Comparison of ENCODE assay signal across 8 cellular contexts in genomic region chr19:41945135-41945766, GRCh38. TPM values are rescaled to one million over a fixed set of nuclear protein-coding genes. Genes with fewer than 3 reads are reported as not detected.
DNase-seq lines count a peak whose midpoint lies in the region; ATAC-seq and TF ChIP-seq lines count a peak whose summit lies in the region.

No MANE protein-coding gene starts in this region.

- H4K20me1 ChIP-seq in SU-DHL-6 (ENCODE audit: low read depth, low read length) = no peaks in the 10 kb centered on the region

- H3K4me2 ChIP-seq in SU-DHL-6 (ENCODE audit: low read depth, low read length, poor library complexity, severe bottlenecking) = peak overlapping the region; percentile 83

- no peak for TF ChIP-seq CTCF in GM12864 (IDR thresholded peaks at IDR 0.05; ENCODE audit: low read depth, low read length, missing control alignments)
- no peak for TF ChIP-seq CTCF in HEK293 (tag by site-specific recombination; IDR thresholded peaks at IDR 0.05)
- no peak for TF ChIP-seq CTCF in SU-DHL-6 (IDR thresholded peaks at IDR 0.05; ENCODE audit: insufficient read depth, low read length, poor library complexity, severe bottlenecking)
- no peak for TF ChIP-seq CTCF in nephron progenitor cell (IDR thresholded peaks at IDR 0.05)
- no peak for TF ChIP-seq CTCF in dorsolateral prefrontal cortex (IDR thresholded peaks at IDR 0.05 in 54 of 56, conservative IDR thresholded peaks at IDR 0.05 in 2 of 56; ENCODE audit: low read depth in 1 of 56, partially characterized antibody in 56 of 56)

- H3K27me3 Mint-ChIP-seq in activated naive CD8-positive, alpha-beta T cell treated with anti-CD3 and anti-CD28 coated beads, Interleukin-2, amount 50 U/mL, for 24 hours = peaks cover 9% of the 10 kb centered on the region
- H3K27me3 Mint-ChIP-seq in nephron progenitor cell (ENCODE audit: low read depth, poor library complexity) = peaks cover 53% of the 10 kb centered on the region

- DNase-seq in GM12864 (ENCODE audit: low read depth) (peak; percentile 99), nephron progenitor cell (no peak), DMS53 treated with DMSO at 0.1 percent for 48 hours (lab: John Stamatoyannopoulos, UW; ENCODE audit: unreplicated experiment) (no peak), dorsolateral prefrontal cortex (no peak)
- DNase-seq in activated naive CD8-positive, alpha-beta T cell treated with anti-CD3 and anti-CD28 coated beads, Interleukin-2, amount 50 U/mL, for 24 hours = peak; percentile 90
- peak; percentile 80 to 88 for DNase-seq in stimulated activated CD8-positive, alpha-beta memory T cell treated with anti-CD3 and anti-CD28 coated beads, Interleukin-4, amount 100 ng/mL, for 4 hours (ENCODE audit: low read depth in 2 of 2, low spot score in 1 of 2)

- no peak overlapping the region for H3K4me3 ChIP-seq in GM12864 (ENCODE audit: low read depth, low read length)
- no peak overlapping the region for H3K4me3 ChIP-seq in HEK293 (ENCODE audit: low read depth, low read length)
- no peak overlapping the region for H3K4me3 ChIP-seq in SU-DHL-6 (ENCODE audit: insufficient read depth, low read length, poor library complexity, severe bottlenecking)
- H3K4me3 ChIP-seq in dorsolateral prefrontal cortex = no peak overlapping the region

- peaks cover 70% of the 10 kb centered on the region for H3K4me1 Mint-ChIP-seq in activated naive CD8-positive, alpha-beta T cell treated with anti-CD3 and anti-CD28 coated beads, Interleukin-2, amount 50 U/mL, for 24 hours
- peaks cover 26% of the 10 kb centered on the region for H3K4me1 Mint-ChIP-seq in nephron progenitor cell

- H3K9ac ChIP-seq in SU-DHL-6 (ENCODE audit: low read length) = peak overlapping the region; percentile 67

- H3K4me1 ChIP-seq in HEK293 (ENCODE audit: control insufficient read depth, insufficient read depth, low read length) = no peaks in the 10 kb centered on the region; the same call in 1 of the 2 replicates

- H3K27ac Mint-ChIP-seq in activated naive CD8-positive, alpha-beta T cell treated with anti-CD3 and anti-CD28 coated beads, Interleukin-2, amount 50 U/mL, for 24 hours = peak overlapping the region; percentile 95
- H3K27ac Mint-ChIP-seq in nephron progenitor cell = no peak overlapping the region

- no peaks in the 10 kb centered on the region for H3K9me3 ChIP-seq in HEK293 (ENCODE audit: control insufficient read depth, insufficient read depth, low read depth, low read length)
- H3K9me3 ChIP-seq in SU-DHL-6 (ENCODE audit: insufficient read depth, low read length) = no peaks in the 10 kb centered on the region

- H3K27me3 ChIP-seq in SU-DHL-6 (ENCODE audit: low read length) (no peaks in the 10 kb centered on the region), dorsolateral prefrontal cortex (peaks cover 0 to 38% (median 27%) of the 10 kb centered on the region in 45 donors)

- no peaks in the 10 kb centered on the region for H3K9me3 Mint-ChIP-seq in activated naive CD8-positive, alpha-beta T cell treated with anti-CD3 and anti-CD28 coated beads, Interleukin-2, amount 50 U/mL, for 24 hours
- peaks cover 3% of the 10 kb centered on the region for H3K9me3 Mint-ChIP-seq in nephron progenitor cell

- POLR2A ChIA-PET in HEK293 (lab: Yijun Ruan, JAX) = interaction anchor here (0.6 to 2.6 kb wide), 5 partner anchors 56 to 143 kb away, joined by 3 to 10 read pairs (median 5); no protein-coding TSS in a partner anchor

- no peak overlapping the region for H2AFZ ChIP-seq in SU-DHL-6 (ENCODE audit: low read depth, low read length, severe bottlenecking)

- H3K27ac ChIP-seq in HEK293 (ENCODE audit: extremely low read depth, low read depth, low read length) (no peak overlapping the region), SU-DHL-6 (ENCODE audit: low read depth, low read length) (peak overlapping the region; percentile 98), dorsolateral prefrontal cortex (no peak overlapping the region)

- no peaks in the 10 kb centered on the region for H3K36me3 Mint-ChIP-seq in activated naive CD8-positive, alpha-beta T cell treated with anti-CD3 and anti-CD28 coated beads, Interleukin-2, amount 50 U/mL, for 24 hours (ENCODE audit: low read depth)
- H3K36me3 Mint-ChIP-seq in nephron progenitor cell (ENCODE audit: low read depth) = no peaks in the 10 kb centered on the region

- H3K4me3 Mint-ChIP-seq in activated naive CD8-positive, alpha-beta T cell treated with anti-CD3 and anti-CD28 coated beads, Interleukin-2, amount 50 U/mL, for 24 hours = peak overlapping the region; percentile 65
- H3K4me3 Mint-ChIP-seq in nephron progenitor cell = no peak overlapping the region

- CTCF ChIA-PET in HEK293 (lab: Yijun Ruan, JAX) = interaction anchor here (0.6 to 3.7 kb wide), 12 partner anchors 10 to 192 kb away, joined by 3 to 17 read pairs (median 3); no protein-coding TSS in a partner anchor

- ATAC-seq in activated naive CD8-positive, alpha-beta T cell treated with anti-CD3 and anti-CD28 coated beads, Interleukin-2, amount 50 U/mL, for 24 hours = peak; percentile 95

- H3K36me3 ChIP-seq in HEK293 (ENCODE audit: control insufficient read depth in 2 of 2, insufficient read depth in 1 of 2, low read length in 2 of 2) (no peaks in the 10 kb centered on the region; a peak in 1 of 3 replicates), SU-DHL-6 (ENCODE audit: low read length) (no peaks in the 10 kb centered on the region)

- H3F3A ChIP-seq in SU-DHL-6 (ENCODE audit: insufficient read depth) = peaks cover 59% of the 10 kb centered on the region

- intact Hi-C loops in dorsolateral prefrontal cortex (cut with DNase I) = no loop called here

- H3K79me2 ChIP-seq in SU-DHL-6 (ENCODE audit: insufficient read depth, low read length) = no peaks in the 10 kb centered on the region

- H3K9me2 ChIP-seq in SU-DHL-6 (replicated peaks; ENCODE audit: insufficient read depth, low read length) = no peaks in the 10 kb centered on the region

TF ChIP-seq in HEK293, 187 proteins besides CTCF, POLR2A, EP300 and RAD21:
- no peak for TF ChIP-seq YY2 (tag by site-specific recombination; IDR thresholded peaks at IDR 0.05)
- 0 out of 2 replicates have a peak, but pooled peaks have one; percentile 48 for TF ChIP-seq ZFHX2 (tag by site-specific recombination; conservative IDR thresholded peaks at IDR 0.05)
- TF ChIP-seq KLF16 (tag by site-specific recombination; IDR thresholded peaks at IDR 0.05) = no peak
- no peak for TF ChIP-seq ZNF560 (tag by site-specific recombination; IDR thresholded peaks at IDR 0.05; ENCODE audit: borderline replicate concordance)
- no peak for TF ChIP-seq ZNF26 (tag by site-specific recombination; IDR thresholded peaks at IDR 0.05)

RNA-seq across cellular contexts. Expression of gene RABAC1, which starts 13.9 kb away (rescaled TPM):
- total RNA-seq in dorsolateral prefrontal cortex = 100 to 1,000 TPM; 113 to 188 (median 144) TPM

RNA-seq across cellular contexts. Expression of gene ERFL, which starts 17.0 kb away (rescaled TPM):
- total RNA-seq in dorsolateral prefrontal cortex = 1 to 10 TPM in 51 of 120 experiments, under 1 TPM in 67, not detected in 2; 0.22 to 3.2 (median 0.95) TPM

RNA-seq across cellular contexts. Expression of gene ATP1A3, which starts 48.8 kb away (rescaled TPM):
- 100 to 1,000 TPM; 156 to 918 (median 662) TPM for total RNA-seq in dorsolateral prefrontal cortex

Comparison
In these comparisons a context has a peak if more than half of its experiments do, and no peak if none do; other contexts are left out.
1. DNase-seq: peak in GM12864 (single experiment), activated naive CD8-positive, alpha-beta T cell treated with anti-CD3 and anti-CD28 coated beads, Interleukin-2, amount 50 U/mL, for 24 hours (single experiment) and stimulated activated CD8-positive, alpha-beta memory T cell treated with anti-CD3 and anti-CD28 coated beads, Interleukin-4, amount 100 ng/mL, for 4 hours (2 of 2); none in nephron progenitor cell (single experiment), DMS53 treated with DMSO at 0.1 percent for 48 hours (single experiment) and dorsolateral prefrontal cortex (0 of 10).